16 cellular contexts compared by ENCODE assay signal in the genomic region with DNA sequence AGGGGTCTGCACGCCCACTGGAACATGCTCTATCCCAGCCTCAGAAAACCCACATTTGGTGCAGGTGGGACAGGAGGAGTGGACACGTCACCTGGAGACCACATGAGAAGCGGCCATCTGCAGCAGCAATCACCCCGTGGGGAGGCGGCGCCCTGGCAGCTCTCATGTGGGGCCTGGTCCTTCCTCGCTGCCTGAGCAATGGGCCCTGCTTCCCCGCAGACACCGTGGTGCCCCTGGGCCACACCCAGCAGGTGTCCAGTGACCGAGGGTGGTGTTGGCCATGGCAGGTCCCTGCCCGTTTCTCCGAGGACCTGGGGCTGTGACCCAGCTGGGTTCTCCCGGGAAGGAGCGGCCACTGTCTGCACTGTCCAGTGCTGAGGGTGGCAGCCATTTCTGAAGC. TPM values are rescaled to one million over a fixed set of nuclear protein-coding genes. Genes with fewer than 3 reads are reported as not detected.
DNase-seq lines count a peak whose midpoint lies in the region; ATAC-seq and TF ChIP-seq lines count a peak whose summit lies in the region.
"Had no signal": no experiment of that assay in that cellular context is flagged by ENCODE, and none has a peak within 500 bp of the region (broad histone marks: within the 10 kb centered on the region; RNA-seq: fewer than 3 reads in every experiment).

No MANE protein-coding gene starts in this region.

- POLR2A ChIA-PET in CD4-positive, alpha-beta T cell (lab: Charles Lee), result interaction anchor here (1.1 kb wide), 1 partner anchor 35 kb away, joined by 4 read pairs; no protein-coding TSS in a partner anchor

- peaks cover 30% of the 10 kb centered on the region for H3K79me2 ChIP-seq in smooth muscle cell (ENCODE audit: low read depth)

- H3K4me2 ChIP-seq in neuronal stem cell (ENCODE audit: insufficient read depth, low read length, poor library complexity, severe bottlenecking) (no peak overlapping the region), smooth muscle cell (peak overlapping the region; percentile 40)
- H3K4me2 ChIP-seq: GM23338 had no signal

- intact Hi-C loops in CD4-positive, alpha-beta T cell (cut with DNase I, micrococcal nuclease), result loop anchor here in 1 of 2 experiments (5.0 kb wide), 1 partner anchor 33 kb away; no protein-coding TSS in a partner anchor
- intact Hi-C loops in left ventricle myocardium inferior (cut with micrococcal nuclease), result no loop called here

- peaks cover 99% of the 10 kb centered on the region for H4K20me1 ChIP-seq in smooth muscle cell (ENCODE audit: low read depth)

- no peaks in the 10 kb centered on the region for H3K9me3 Mint-ChIP-seq in CD4-positive, alpha-beta T cell
- H3K9me3 Mint-ChIP-seq: CD14-positive monocyte; CD8-positive, alpha-beta memory T cell; GM23338 had no signal

- no peaks in the 10 kb centered on the region for H3K27me3 Mint-ChIP-seq in CD4-positive, alpha-beta T cell
- H3K27me3 Mint-ChIP-seq: B cell; CD8-positive, alpha-beta memory T cell had no signal

- no peaks in the 10 kb centered on the region for H3K27me3 ChIP-seq in CD4-positive, alpha-beta T cell (ENCODE audit: control insufficient read depth, insufficient read depth, low read length)
- H3K27me3 ChIP-seq in neuronal stem cell (ENCODE audit: control insufficient read depth in 3 of 3, insufficient read depth in 3 of 3, low read depth in 1 of 3, low read length in 3 of 3) (no peaks in the 10 kb centered on the region), smooth muscle cell (ENCODE audit: low read depth) (no peaks in the 10 kb centered on the region), left ventricle myocardium inferior (ENCODE audit: low read depth) (no peaks in the 10 kb centered on the region)

- no peak overlapping the region for H2AFZ ChIP-seq in neuronal stem cell (ENCODE audit: low read length)
- H2AFZ ChIP-seq in smooth muscle cell (ENCODE audit: low read depth), result no peak overlapping the region
- H2AFZ ChIP-seq: GM23338 had no signal

- peaks cover 0 to 5% of the 10 kb centered on the region in 2 donors for H3K4me1 ChIP-seq in neuronal stem cell (ENCODE audit: control insufficient read depth in 2 of 2, insufficient read depth in 1 of 2, low read depth in 1 of 2, low read length in 2 of 2)
- H3K4me1 ChIP-seq in smooth muscle cell (ENCODE audit: low read depth), result no peaks in the 10 kb centered on the region
- H3K4me1 ChIP-seq in left ventricle myocardium inferior, result peaks cover 12% of the 10 kb centered on the region
- H3K4me1 ChIP-seq: Caco-2 had no signal

- no peaks in the 10 kb centered on the region for H3K9me3 ChIP-seq in CD4-positive, alpha-beta T cell (ENCODE audit: control insufficient read depth, low read length)
- H3K9me3 ChIP-seq in neuronal stem cell (replicated peaks in 1 of 2; ENCODE audit: control insufficient read depth in 2 of 2, insufficient read depth in 1 of 2, low read depth in 1 of 2, low read length in 2 of 2), result no peaks in the 10 kb centered on the region
- H3K9me3 ChIP-seq in smooth muscle cell (replicated peaks; ENCODE audit: low read depth), result no peaks in the 10 kb centered on the region
- no peaks in the 10 kb centered on the region for H3K9me3 ChIP-seq in left ventricle myocardium inferior (replicated peaks)
- H3K9me3 ChIP-seq: Caco-2 had no signal

- H3K27ac ChIP-seq in CD4-positive, alpha-beta T cell (ENCODE audit: low read depth, low read length), result no peak overlapping the region
- H3K27ac ChIP-seq in neuronal stem cell (replicated peaks; ENCODE audit: low read length), result no peak overlapping the region
- H3K27ac ChIP-seq in smooth muscle cell (ENCODE audit: low read depth), result peak overlapping the region; percentile 78
- H3K27ac ChIP-seq in left ventricle myocardium inferior (replicated peaks), result no peak overlapping the region

- no peak overlapping the region for H3K23ac ChIP-seq in neuronal stem cell (ENCODE audit: low read depth, low read length, poor library complexity)

- no peak overlapping the region for H2BK5ac ChIP-seq in neuronal stem cell (ENCODE audit: low read length)

- H3K9ac ChIP-seq in neuronal stem cell (ENCODE audit: low read depth, low read length, poor library complexity) (peak overlapping the region; percentile 44), smooth muscle cell (ENCODE audit: low read depth) (no peak overlapping the region)

- no peak overlapping the region for H2BK12ac ChIP-seq in neuronal stem cell (ENCODE audit: low read length)

- no peak for TF ChIP-seq CTCF in CD4-positive, alpha-beta T cell (IDR thresholded peaks at IDR 0.05)
- TF ChIP-seq CTCF in smooth muscle cell (IDR thresholded peaks at IDR 0.05; ENCODE audit: borderline replicate concordance, insufficient read depth, poor library complexity, severe bottlenecking) (no peak), left ventricle myocardium inferior (IDR thresholded peaks at IDR 0.05; ENCODE audit: borderline replicate concordance) (no peak)

- H3F3A ChIP-seq in smooth muscle cell (ENCODE audit: low read depth), result peaks cover 13% of the 10 kb centered on the region

- peak overlapping the region; percentile 72 for H3K27ac Mint-ChIP-seq in CD4-positive, alpha-beta T cell
- H3K27ac Mint-ChIP-seq: GM23338 had no signal

- peak overlapping the region; percentile 75 for H2BK15ac ChIP-seq in neuronal stem cell (ENCODE audit: low read length)

- no peak for DNase-seq in CD4-positive, alpha-beta T cell
- no peak for DNase-seq in neuronal stem cell (ENCODE audit: low spot score)
- DNase-seq in smooth muscle cell (lab: John Stamatoyannopoulos, UW; ENCODE audit: unreplicated experiment), result no peak
- DNase-seq in stimulated activated naive CD4-positive, alpha-beta T cell (lab: John Stamatoyannopoulos, UW), result no peak
- DNase-seq in left ventricle myocardium inferior, result no peak
- DNase-seq: Caco-2; CD8-positive, alpha-beta memory T cell; DND-41; GDM1; H7 had no signal

- H3K4ac ChIP-seq in neuronal stem cell (ENCODE audit: low read length), result peak overlapping the region; percentile 66

- no peak overlapping the region for H4K8ac ChIP-seq in neuronal stem cell (ENCODE audit: low read depth, low read length)

- no peak overlapping the region for H3K4me3 Mint-ChIP-seq in CD4-positive, alpha-beta T cell
- H3K4me3 Mint-ChIP-seq: B cell; CD14-positive monocyte; CD8-positive, alpha-beta memory T cell; GM23338 had no signal

- peak overlapping the region; percentile 38 for H3K14ac ChIP-seq in neuronal stem cell (ENCODE audit: low read length)

- H3K36me3 ChIP-seq in neuronal stem cell (replicated peaks in 1 of 2; ENCODE audit: control insufficient read depth in 2 of 2, insufficient read depth in 2 of 2, low read length in 2 of 2) (no peaks in the 10 kb centered on the region), smooth muscle cell (ENCODE audit: low read depth) (no peaks in the 10 kb centered on the region), left ventricle myocardium inferior (no peaks in the 10 kb centered on the region)

- CTCF ChIA-PET in CD4-positive, alpha-beta T cell (lab: Charles Lee), result no interaction called here

- H3K79me1 ChIP-seq in neuronal stem cell (ENCODE audit: low read depth, low read length), result peaks cover 5% of the 10 kb centered on the region

- no peak for ATAC-seq in CD4-positive, alpha-beta T cell (ENCODE audit: poor library complexity)
- ATAC-seq in esophagus mucosa (peak; percentile 2), HG03135 (IDR thresholded peaks at IDR 0.05; ENCODE audit: unreplicated experiment) (no peak)
- ATAC-seq: GM23338 had no signal

- H2AK5ac ChIP-seq in neuronal stem cell (ENCODE audit: low read depth, low read length), result peak overlapping the region; percentile 63

- no CpG with 5 or more reads among the region's 14 CpGs for WGBS in neuronal stem cell (ENCODE audit: extremely low coverage in 2 of 2, insufficient read length in 2 of 2, insufficient replicate concordance in 1 of 2), 2 donors
- 96% methylated on average over 14 of the region's 14 CpGs for WGBS in smooth muscle cell (ENCODE audit: low lambda C conversion rate)

- peaks cover 53% of the 10 kb centered on the region for H3K36me3 Mint-ChIP-seq in CD4-positive, alpha-beta T cell (ENCODE audit: low read depth)

- peak overlapping the region; percentile 47 for H2BK120ac ChIP-seq in neuronal stem cell (ENCODE audit: low read depth, low read length)

- H3K18ac ChIP-seq in neuronal stem cell (ENCODE audit: low read length), result peak overlapping the region; percentile 71

- no peak overlapping the region for H4K91ac ChIP-seq in neuronal stem cell (ENCODE audit: low read depth, low read length, poor library complexity)

- H3K4me1 Mint-ChIP-seq in CD4-positive, alpha-beta T cell (ENCODE audit: low read depth), result peaks cover 48% of the 10 kb centered on the region
- H3K4me1 Mint-ChIP-seq: CD14-positive monocyte, GM23338 had no signal

- H3K4me3 ChIP-seq in neuronal stem cell (ENCODE audit: low read length in 2 of 2), result no peak overlapping the region
- no peak overlapping the region for H3K4me3 ChIP-seq in smooth muscle cell
- H3K4me3 ChIP-seq in left ventricle myocardium inferior, result no peak overlapping the region
- H3K4me3 ChIP-seq: GM23338 had no signal

RNA-seq across cellular contexts. Expression of a gene that starts 44.6 kb away (rescaled TPM):
- 100 to 1,000 TPM; 107 to 113 TPM for total RNA-seq in CD4-positive, alpha-beta T cell
- total RNA-seq in esophagus mucosa (1.8 TPM), smooth muscle cell (12.8 and 13.1 TPM in 2 replicates), left ventricle myocardium inferior (18.3 TPM)
- polyA plus RNA-seq in neuronal stem cell (2013, experiment 1 of 2), result 4.7 TPM
- polyA plus RNA-seq in neuronal stem cell (2013, experiment 2 of 2), result 5.2 TPM
- polyA plus RNA-seq in smooth muscle cell, result 19.2 and 20.4 TPM in 2 replicates
- total RNA-seq: HepG2 had no signal
- polyA plus RNA-seq: HepG2 had no signal
